In genomic region chr1:87331319-87332269, GRCh38 we compare ENCODE assay signal across 8 cellular contexts. TPM values are rescaled to one million over a fixed set of nuclear protein-coding genes. Genes with fewer than 3 reads are reported as not detected.
DNase-seq lines count a peak whose midpoint lies in the region; ATAC-seq, FAIRE-seq and TF ChIP-seq lines count a peak whose summit lies in the region.

No MANE protein-coding gene starts in this region.

- H3K36me3 Mint-ChIP-seq in activated naive CD8-positive, alpha-beta T cell treated with anti-CD3 and anti-CD28 coated beads for 36 hours, result peaks cover 23% of the 10 kb centered on the region

- H3K36me3 ChIP-seq in HUES6 (ENCODE audit: control insufficient read depth, insufficient read depth, low read length) (peaks cover 17% of the 10 kb centered on the region), upper lobe of right lung (no peaks in the 10 kb centered on the region)

- H3K4me1 ChIP-seq in A549, result peaks cover 29% of the 10 kb centered on the region
- peaks cover 43% of the 10 kb centered on the region for H3K4me1 ChIP-seq in HUES6 (ENCODE audit: control insufficient read depth, insufficient read depth, low read length)
- peaks cover 44% of the 10 kb centered on the region for H3K4me1 ChIP-seq in upper lobe of right lung

- WGBS in A549 (ENCODE audit: missing lambda C conversion rate), result 9% methylated on average over 29 of the region's 67 CpGs

- H3K27me3 ChIP-seq in HUES6 (ENCODE audit: control insufficient read depth, insufficient read depth, low read length), result no peaks in the 10 kb centered on the region
- H3K27me3 ChIP-seq in upper lobe of right lung, result no peaks in the 10 kb centered on the region

- intact Hi-C loops in Right ventricle myocardium superior (cut with DNase I) (no loop called here), upper lobe of right lung (cut with DNase I) (no loop called here)

- ATAC-seq in A549 (peak in 1 of 2 experiments; percentile 55; a peak in 3 of 6 replicates), Right ventricle myocardium superior (ENCODE audit: poor library complexity) (peak; percentile 60), omental fat pad (ENCODE audit: low FRiP score) (peak; percentile 38), upper lobe of right lung (peak; percentile 60)

- in situ Hi-C loops in SK-MEL-5 (cut with HindIII; ENCODE audit: low pct_unique_long_range_greater_than_20kb, low sequenced_read_pairs), result no loop called here

- H3K4me3 Mint-ChIP-seq in activated naive CD8-positive, alpha-beta T cell treated with anti-CD3 and anti-CD28 coated beads for 36 hours, result peak overlapping the region; percentile 85

- FAIRE-seq in A549 (lab: Jason Lieb, UNC), result no peak

- H3K4me3 ChIP-seq in A549, result peak overlapping the region; percentile 90
- H3K4me3 ChIP-seq in HUES6 (ENCODE audit: low read depth, low read length), result peak overlapping the region; percentile 84
- H3K4me3 ChIP-seq in upper lobe of right lung, result peak overlapping the region; percentile 77

- POLR2A ChIA-PET in A549 (lab: Yijun Ruan, JAX), result interaction anchor here (0.6 kb wide), 1 partner anchor 164 kb away, joined by 4 read pairs; no protein-coding TSS in a partner anchor

- H3K27ac Mint-ChIP-seq in activated naive CD8-positive, alpha-beta T cell treated with anti-CD3 and anti-CD28 coated beads for 36 hours, result peak overlapping the region; percentile 76

- CTCF ChIA-PET in A549 (lab: Yijun Ruan, JAX), result interaction anchor here (0.6 to 2.1 kb wide), 2 partner anchors 622 to 1050 kb away, joined by 3 to 8 read pairs; no protein-coding TSS in a partner anchor

- peak overlapping the region; percentile 95 for H3K4me2 ChIP-seq in A549

- no peaks in the 10 kb centered on the region for H3K9me3 Mint-ChIP-seq in activated naive CD8-positive, alpha-beta T cell treated with anti-CD3 and anti-CD28 coated beads for 36 hours

- TF ChIP-seq CTCF in A549 (IDR thresholded peaks at IDR 0.05) (no peak), omental fat pad (IDR thresholded peaks at IDR 0.05) (no peak), upper lobe of right lung (IDR thresholded peaks at IDR 0.05) (no peak)

- H3K27ac ChIP-seq in A549 (peak overlapping the region; percentile 69 to 98; a peak in 5 of 6 replicates), HUES6 (ENCODE audit: low read depth, low read length) (peak overlapping the region; percentile 66; the same call in 1 of the 2 replicates), upper lobe of right lung (peak overlapping the region; percentile 83)

- H3K4me1 Mint-ChIP-seq in activated naive CD8-positive, alpha-beta T cell treated with anti-CD3 and anti-CD28 coated beads for 36 hours, result peaks cover 46% of the 10 kb centered on the region

- no peaks in the 10 kb centered on the region for H3K9me3 ChIP-seq in A549
- no peaks in the 10 kb centered on the region for H3K9me3 ChIP-seq in HUES6 (ENCODE audit: control insufficient read depth, insufficient read depth, low read depth, low read length)
- H3K9me3 ChIP-seq in upper lobe of right lung, result no peaks in the 10 kb centered on the region

- peak; percentile 24 to 49 for DNase-seq in A549 (ENCODE audit: low read depth in 1 of 2, low spot score in 1 of 2)
- peak; percentile 52 for DNase-seq in SK-MEL-5 (ENCODE audit: low read depth, low spot score)
- peak; percentile 51 for DNase-seq in activated naive CD8-positive, alpha-beta T cell treated with anti-CD3 and anti-CD28 coated beads for 36 hours
- DNase-seq in Right ventricle myocardium superior, result peak; percentile 90
- DNase-seq in omental fat pad (ENCODE audit: low spot score), result peak; percentile 38
- DNase-seq in upper lobe of right lung, result peak; percentile 92

- TF ChIP-seq POLR2A in A549 (IDR thresholded peaks at IDR 0.05; ENCODE audit: low read length), result no peak
- TF ChIP-seq POLR2A in GM15510 (IDR thresholded peaks at IDR 0.05; ENCODE audit: borderline replicate concordance, extremely low read depth, insufficient read length), result peak; percentile 66

- TF ChIP-seq RAD21 in A549 (conservative IDR thresholded peaks at IDR 0.05 in 1 of 2, IDR thresholded peaks at IDR 0.05 in 1 of 2), result no peak

- no peak for TF ChIP-seq EP300 in A549 (IDR thresholded peaks at IDR 0.05)

- H3K27me3 Mint-ChIP-seq in activated naive CD8-positive, alpha-beta T cell treated with anti-CD3 and anti-CD28 coated beads for 36 hours, result no peaks in the 10 kb centered on the region

- peak overlapping the region; percentile 76 for H3K9ac ChIP-seq in HUES6 (ENCODE audit: low read length)

TF ChIP-seq in A549, 52 proteins besides CTCF, POLR2A, EP300 and RAD21:
- TF ChIP-seq JUN (IDR thresholded peaks at IDR 0.05) (peak in 1 of 2 experiments; percentile 39; a peak in 1 of 5 replicates), CEBPB (IDR thresholded peaks at IDR 0.05) (peak in 1 of 2 experiments; percentile 63; a peak in 2 of 4 replicates), E2F6 (IDR thresholded peaks at IDR 0.05; ENCODE audit: borderline replicate concordance, low read depth) (no peak), KDM5A (IDR thresholded peaks at IDR 0.05) (no peak), NFE2L2 (conservative IDR thresholded peaks at IDR 0.05; ENCODE audit: low read length) (no peak), MAX (IDR thresholded peaks at IDR 0.05) (peak; percentile 28; the same call in 1 of the 2 replicates), HDAC2 (IDR thresholded peaks at IDR 0.05) (no peak)

RNA-seq across cellular contexts. Expression of gene LMO4, which starts 2.9 kb away (rescaled TPM):
- polyA plus RNA-seq in A549 (2011; rRNA removed), result 64.3 and 68.9 TPM in 2 replicates
- 41.3 and 57.4 TPM in 2 replicates for polyA plus RNA-seq in A549 (2012; cell fraction: cytosol; rRNA removed)
- polyA plus RNA-seq in A549 (2012; cell fraction: nucleus; rRNA removed), result 37.2 and 37.3 TPM in 2 replicates
- 54.1 to 62.2 TPM (median 54.7 TPM) in 3 replicates for polyA plus RNA-seq in A549 (2017; fragmentation: RNase III; extraction: RNeasy Plus Mini Kit Qiagen cat#74134 plus additional on column Dnase treatment)
- 24.3 and 27.4 TPM in 2 replicates for polyA minus RNA-seq in A549 (2011; rRNA and poly(A)+ RNA removed)
- total RNA-seq in SK-MEL-5 (2014; rRNA removed; shearing (Covaris generic)), result 13.7 and 17.6 TPM in 2 replicates
- 32.9 and 33.4 TPM in 2 replicates for polyA plus RNA-seq in SK-MEL-5 (2015; cell fraction: cytosol; rRNA removed)
- polyA plus RNA-seq in SK-MEL-5 (2015; cell fraction: nucleus; rRNA removed), result 28.1 and 37.8 TPM in 2 replicates
- 10 to 100 TPM; 29.7 to 32.8 TPM for total RNA-seq in activated naive CD8-positive, alpha-beta T cell treated with anti-CD3 and anti-CD28 coated beads for 36 hours
- total RNA-seq in Right ventricle myocardium superior, result 42.0 TPM
- total RNA-seq in omental fat pad, result 10 to 100 TPM; 42.0 to 52.9 (median 49.0) TPM
- 46.5 TPM for total RNA-seq in upper lobe of right lung

Comparison
In these comparisons a context has a peak if more than half of its experiments do, and no peak if none do; other contexts are left out.
1. DNase-seq: peak in every context shown above with its lines; median percentile 92 in upper lobe of right lung; 90 in Right ventricle myocardium superior; 52 in SK-MEL-5; 51 in activated naive CD8-positive, alpha-beta T cell treated with anti-CD3 and anti-CD28 coated beads for 36 hours; 38 in omental fat pad; 36 in A549.